Comparison of ENCODE assay signal across 1 cellular context in the genomic region with DNA sequence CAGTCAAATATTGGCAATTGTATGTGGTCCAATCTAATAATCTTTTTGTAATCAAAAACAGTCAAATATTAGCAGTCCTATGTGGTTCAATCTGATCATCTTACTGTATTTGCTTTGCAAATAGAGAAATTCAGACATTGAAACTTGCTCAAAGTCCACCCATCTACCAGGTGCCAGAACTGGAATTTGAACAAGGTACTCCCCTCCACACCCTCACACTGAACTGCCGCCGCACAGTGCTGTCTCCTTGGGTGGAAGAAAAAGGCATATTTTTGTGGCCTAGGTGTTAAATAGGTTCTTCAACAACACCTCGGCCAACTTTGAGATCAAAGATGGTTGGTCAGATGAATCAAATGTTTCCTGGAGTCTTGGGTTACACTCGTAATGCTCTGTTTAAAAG.
TF ChIP-seq lines count a peak whose summit lies in the region.

No MANE protein-coding gene starts in this region.

TF ChIP-seq in liver, 16 proteins besides CTCF, POLR2A, EP300 and RAD21 (continued from another document):
- TF ChIP-seq, protein P1, sequence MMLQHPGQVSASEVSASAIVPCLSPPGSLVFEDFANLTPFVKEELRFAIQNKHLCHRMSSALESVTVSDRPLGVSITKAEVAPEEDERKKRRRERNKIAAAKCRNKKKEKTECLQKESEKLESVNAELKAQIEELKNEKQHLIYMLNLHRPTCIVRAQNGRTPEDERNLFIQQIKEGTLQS (IDR thresholded peaks at IDR 0.05): peak; percentile 41
- no peak for TF ChIP-seq REST (IDR thresholded peaks at IDR 0.05)
- TF ChIP-seq JUND (IDR thresholded peaks at IDR 0.05): peak in 1 of 2 donors; percentile 46
- TF ChIP-seq EGR1 (IDR thresholded peaks at IDR 0.05; ENCODE audit: low read depth in 2 of 2): no peak
- peak; percentile 99 for TF ChIP-seq HNF4A (conservative IDR thresholded peaks at IDR 0.05)
- peak; percentile 50 for TF ChIP-seq YY1 (IDR thresholded peaks at IDR 0.05)
- TF ChIP-seq FOXA1 (IDR thresholded peaks at IDR 0.05): no peak
